In genomic region chr17:77721823-77722160, GRCh38 we compare ENCODE assay signal across 1 cellular context.
TF ChIP-seq lines count a peak whose summit lies in the region.

No MANE protein-coding gene starts in this region.

TF ChIP-seq in GM23338, 12 proteins besides CTCF, POLR2A, EP300 and RAD21 (continued from another document):
- TF ChIP-seq ZNF462 (CRISPR knock-in tag; IDR thresholded peaks at IDR 0.05) (no peak), POLR2AphosphoS5 (IDR thresholded peaks at IDR 0.05; ENCODE audit: low read depth) (no peak), EZH2 (IDR thresholded peaks at IDR 0.05; ENCODE audit: low read depth, unreplicated experiment) (no peak), EZH2phosphoT487 (IDR thresholded peaks at IDR 0.05; ENCODE audit: unreplicated experiment) (no peak), ETS1 (IDR thresholded peaks at IDR 0.05) (no peak), ZNF331 (CRISPR knock-in tag; IDR thresholded peaks at IDR 0.05; ENCODE audit: low read depth) (no peak), JUNB (IDR thresholded peaks at IDR 0.05; ENCODE audit: unreplicated experiment) (no peak), CREB1 (CRISPR knock-in tag; IDR thresholded peaks at IDR 0.05; ENCODE audit: low read depth) (no peak), STAT1 (IDR thresholded peaks at IDR 0.05; ENCODE audit: unreplicated experiment) (no peak)
